In genomic region chr14:100237735-100238418, GRCh38 we compare ENCODE assay signal across 8 cellular contexts. TPM values are rescaled to one million over a fixed set of nuclear protein-coding genes. Genes with fewer than 3 reads are reported as not detected.
DNase-seq lines count a peak whose midpoint lies in the region; ATAC-seq and TF ChIP-seq lines count a peak whose summit lies in the region.

No MANE protein-coding gene starts in this region.

- ATAC-seq in HG02981 (IDR thresholded peaks at IDR 0.05; ENCODE audit: unreplicated experiment) = peak; percentile 19
- peak; percentile 11 for ATAC-seq in activated CD8-positive, alpha-beta T cell treated with anti-CD3 and anti-CD28 coated beads for 36 hours
- no peak for ATAC-seq in HG02938 (IDR thresholded peaks at IDR 0.05; ENCODE audit: unreplicated experiment)

- H3K4me1 Mint-ChIP-seq in activated CD8-positive, alpha-beta T cell treated with anti-CD3 and anti-CD28 coated beads for 36 hours (ENCODE audit: low read depth) = peaks cover 52% of the 10 kb centered on the region

- no peaks in the 10 kb centered on the region for H3K36me3 ChIP-seq in thymus (ENCODE audit: control insufficient read depth, insufficient read depth)

- CTCF ChIA-PET in activated CD8-positive, alpha-beta T cell treated with anti-CD3 and anti-CD28 coated beads for 36 hours (lab: Charles Lee) = interaction anchor here (0.8 to 4.9 kb wide), 8 partner anchors 9 to 130 kb away, joined by 4 to 24 read pairs (median 6); no protein-coding TSS in a partner anchor

- H3K27ac ChIP-seq in epithelial cell of prostate (peak overlapping the region; percentile 95), thymus (ENCODE audit: low read depth) (peak overlapping the region; percentile 95)

- no peaks in the 10 kb centered on the region for H3K27me3 ChIP-seq in thymus (ENCODE audit: control insufficient read depth, insufficient read depth)

- H3K4me3 ChIP-seq in GM12875 (ENCODE audit: low read depth, low read length) = peak overlapping the region; percentile 63
- H3K4me3 ChIP-seq in thymus (ENCODE audit: low read length) = peak overlapping the region; percentile 100

- intact Hi-C loops in activated CD8-positive, alpha-beta T cell treated with anti-CD3 and anti-CD28 coated beads for 36 hours (cut with micrococcal nuclease) = loop anchor here (5.0 kb wide), 1 partner anchor 171 kb away; the partner anchor contains the start of gene EVL

- POLR2A ChIA-PET in activated CD8-positive, alpha-beta T cell treated with anti-CD3 and anti-CD28 coated beads for 36 hours (lab: Charles Lee) = interaction anchor here (0.7 to 2.9 kb wide), 7 partner anchors 9 to 173 kb away, joined by 3 to 21 read pairs (median 8); partner anchors contain the start of gene EVL

- H3K4me3 Mint-ChIP-seq in activated CD8-positive, alpha-beta T cell treated with anti-CD3 and anti-CD28 coated beads for 36 hours = peak overlapping the region; percentile 91

- no peak for TF ChIP-seq CTCF in GM12875 (IDR thresholded peaks at IDR 0.05; ENCODE audit: borderline replicate concordance, insufficient read depth, low read depth, low read length)
- TF ChIP-seq CTCF in activated CD8-positive, alpha-beta T cell treated with anti-CD3 and anti-CD28 coated beads for 36 hours (IDR thresholded peaks at IDR 0.05) = no peak

- WGBS in thymus = under 1% methylated on average over 64 of the region's 64 CpGs

- H3K27me3 Mint-ChIP-seq in activated CD8-positive, alpha-beta T cell treated with anti-CD3 and anti-CD28 coated beads for 36 hours = no peaks in the 10 kb centered on the region

- H3K4me1 ChIP-seq in thymus (ENCODE audit: control insufficient read depth, insufficient read depth, low read length) = peaks cover 16% of the 10 kb centered on the region

- DNase-seq in NCI-H526 treated with DMSO at 0.1 percent for 48 hours (lab: John Stamatoyannopoulos, UW) = peak; percentile 22
- peak; percentile 74 for DNase-seq in activated CD8-positive, alpha-beta T cell treated with anti-CD3 and anti-CD28 coated beads for 36 hours
- DNase-seq in epithelial cell of prostate (ENCODE audit: low read depth, low spot score) = no peak
- DNase-seq in myocyte (ENCODE audit: low read depth) = peak; percentile 62

- peaks cover 58% of the 10 kb centered on the region for H3K36me3 Mint-ChIP-seq in activated CD8-positive, alpha-beta T cell treated with anti-CD3 and anti-CD28 coated beads for 36 hours (ENCODE audit: low read depth)

- H3K9me3 Mint-ChIP-seq in activated CD8-positive, alpha-beta T cell treated with anti-CD3 and anti-CD28 coated beads for 36 hours = no peaks in the 10 kb centered on the region

- peak overlapping the region; percentile 99 for H3K27ac Mint-ChIP-seq in activated CD8-positive, alpha-beta T cell treated with anti-CD3 and anti-CD28 coated beads for 36 hours

- no peaks in the 10 kb centered on the region for H3K9me3 ChIP-seq in thymus (ENCODE audit: control insufficient read depth)

RNA-seq across cellular contexts. Expression of gene YY1, which starts 1.1 kb away (rescaled TPM):
- total RNA-seq in activated CD8-positive, alpha-beta T cell treated with anti-CD3 and anti-CD28 coated beads for 36 hours = 100 to 1,000 TPM; 105 TPM
- total RNA-seq in myocyte = 39.3 and 39.9 TPM in 2 replicates
- 41.0 TPM for polyA plus RNA-seq in myocyte (2012)
- polyA plus RNA-seq in thymus = 72.3 TPM
